In the genomic region with DNA sequence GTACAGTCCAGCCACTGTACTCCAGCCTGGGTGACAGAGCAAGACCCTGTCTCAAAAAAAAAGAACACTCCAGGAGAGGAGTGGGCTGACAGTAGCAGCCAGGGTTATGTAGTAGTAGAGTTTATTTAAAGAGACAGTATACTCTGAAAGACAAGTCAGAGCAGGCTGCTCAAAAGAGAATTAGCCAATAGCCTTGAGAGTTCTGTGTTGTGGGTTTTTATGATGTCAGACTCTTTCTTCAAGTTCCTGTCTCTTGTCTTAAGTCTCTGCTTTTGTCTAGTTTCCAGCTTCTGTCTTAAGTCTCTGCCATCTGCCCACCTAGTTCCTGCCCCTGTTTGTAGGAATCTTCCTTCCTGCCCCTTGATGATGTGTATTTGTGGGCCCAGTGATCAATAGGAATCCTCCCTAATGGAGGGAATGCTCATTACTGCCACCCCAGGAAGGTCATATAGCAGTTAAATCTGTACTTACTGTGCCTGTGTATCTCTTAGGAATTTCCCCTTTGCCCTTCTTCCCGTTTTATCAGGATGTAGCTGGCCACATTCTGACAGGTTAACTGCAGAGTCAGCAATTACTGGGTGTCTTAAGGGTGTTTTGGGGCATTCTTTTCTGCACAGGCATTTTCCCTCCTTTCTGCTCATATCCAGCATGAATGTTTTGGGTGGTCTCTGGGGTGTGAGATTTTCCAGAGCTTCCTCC, we compare ENCODE assay signal across 25 cellular contexts.
"Had no signal": no experiment of that assay in that cellular context is flagged by ENCODE, and none has a peak within 500 bp of the region (broad histone marks: within the 10 kb centered on the region; RNA-seq: fewer than 3 reads in every experiment).

No MANE protein-coding gene starts in this region.

- FAIRE-seq: urothelium cell line had no signal

- H3K9me3 ChIP-seq: body of pancreas, ovary, suprapubic skin, transverse colon had no signal

- H3K4me1 ChIP-seq: body of pancreas, stomach, suprapubic skin, transverse colon had no signal

- H3K4me1 Mint-ChIP-seq: activated CD4-positive, alpha-beta T cell treated with anti-CD3 and anti-CD28 coated beads, Interleukin-2, amount 10 ng/mL, durations not matched to agents 24 days and 14 days; activated naive CD8-positive, alpha-beta T cell treated with anti-CD3 and anti-CD28 coated beads, Interleukin-2, amount 50 U/mL, for 24 hours; stimulated activated memory B cell treated with anti-CD40 and anti-IgM and Interleukin-4, amounts not matched to agents 10 μg/mL and 1 μg/mL and 100 μg/mL, for 72 hours; T-helper 17 cell had no signal

- ATAC-seq: activated CD4-positive, CD25-positive, alpha-beta regulatory T cell treated with anti-CD3 and anti-CD28 coated beads, Interleukin-2, amount 50 U/mL, for 24 hours; activated CD8-positive, alpha-beta T cell treated with anti-CD3 and anti-CD28 coated beads for 36 hours; activated naive CD8-positive, alpha-beta T cell treated with anti-CD3 and anti-CD28 coated beads, Interleukin-2, amount 50 U/mL, for 24 hours; body of pancreas; left ventricle myocardium superior; natural killer cell treated with Interleukin-12 subunit alpha and Interleukin-12 subunit beta and Interleukin-15 and Interleukin-18, amount 100 ng/mL, for 72 hours; right cardiac atrium; stimulated activated memory B cell treated with anti-CD40 and anti-IgM and Interleukin-4, amounts not matched to agents 10 μg/mL and 1 μg/mL and 100 μg/mL, for 72 hours; T-helper 17 cell had no signal

- H3K4me3 Mint-ChIP-seq: activated CD4-positive, alpha-beta T cell treated with anti-CD3 and anti-CD28 coated beads, Interleukin-2, amount 10 ng/mL, durations not matched to agents 24 days and 14 days; activated CD8-positive, alpha-beta T cell treated with anti-CD3 and anti-CD28 coated beads for 36 hours; activated naive CD8-positive, alpha-beta T cell treated with anti-CD3 and anti-CD28 coated beads, Interleukin-2, amount 50 U/mL, for 24 hours; activated T-helper 1 cell treated with anti-CD3 and anti-CD28 coated beads, Interleukin-12 subunit alpha, Interleukin-12 subunit beta, Interleukin-2, Interleukin-4 antibody, amounts not matched to agents 30 ng/mL and 10 ng/mL and 1 ng/mL, durations not matched to agents 14 hours and 24 hours and 36 hours; natural killer cell treated with Interleukin-12 subunit alpha and Interleukin-12 subunit beta and Interleukin-15 and Interleukin-18, amount 100 ng/mL, for 72 hours; stimulated activated memory B cell treated with anti-CD40 and anti-IgM and Interleukin-4, amounts not matched to agents 10 μg/mL and 1 μg/mL and 100 μg/mL, for 72 hours; T-helper 17 cell had no signal

- H3K27ac ChIP-seq: body of pancreas, cardiac muscle cell, ovary, skin epidermis, stomach, suprapubic skin, transverse colon had no signal

- H3K27me3 Mint-ChIP-seq: activated CD4-positive, alpha-beta T cell treated with anti-CD3 and anti-CD28 coated beads, Interleukin-2, amount 10 ng/mL, durations not matched to agents 24 days and 14 days; activated CD8-positive, alpha-beta T cell treated with anti-CD3 and anti-CD28 coated beads for 36 hours; activated naive CD8-positive, alpha-beta T cell treated with anti-CD3 and anti-CD28 coated beads, Interleukin-2, amount 50 U/mL, for 24 hours; natural killer cell treated with Interleukin-12 subunit alpha and Interleukin-12 subunit beta and Interleukin-15 and Interleukin-18, amount 100 ng/mL, for 72 hours; stimulated activated memory B cell treated with anti-CD40 and anti-IgM and Interleukin-4, amounts not matched to agents 10 μg/mL and 1 μg/mL and 100 μg/mL, for 72 hours; T-helper 17 cell had no signal

- H3K27ac Mint-ChIP-seq: activated CD4-positive, alpha-beta T cell treated with anti-CD3 and anti-CD28 coated beads, Interleukin-2, amount 10 ng/mL, durations not matched to agents 24 days and 14 days; activated CD8-positive, alpha-beta T cell treated with anti-CD3 and anti-CD28 coated beads for 36 hours; activated naive CD8-positive, alpha-beta T cell treated with anti-CD3 and anti-CD28 coated beads, Interleukin-2, amount 50 U/mL, for 24 hours; activated T-helper 1 cell treated with anti-CD3 and anti-CD28 coated beads, Interleukin-12 subunit alpha, Interleukin-12 subunit beta, Interleukin-2, Interleukin-4 antibody, amounts not matched to agents 30 ng/mL and 10 ng/mL and 1 ng/mL, durations not matched to agents 14 hours and 24 hours and 36 hours; natural killer cell treated with Interleukin-12 subunit alpha and Interleukin-12 subunit beta and Interleukin-15 and Interleukin-18, amount 100 ng/mL, for 72 hours; stimulated activated memory B cell treated with anti-CD40 and anti-IgM and Interleukin-4, amounts not matched to agents 10 μg/mL and 1 μg/mL and 100 μg/mL, for 72 hours; T-helper 17 cell had no signal

- H3K27me3 ChIP-seq: body of pancreas, cardiac muscle cell, ovary, stomach, suprapubic skin, transverse colon had no signal

- H3K4me3 ChIP-seq: body of pancreas, cardiac muscle cell, ovary, skin epidermis, stomach, suprapubic skin, transverse colon had no signal

- H3K9me3 Mint-ChIP-seq: activated CD4-positive, alpha-beta T cell treated with anti-CD3 and anti-CD28 coated beads, Interleukin-2, amount 10 ng/mL, durations not matched to agents 24 days and 14 days; activated CD8-positive, alpha-beta T cell treated with anti-CD3 and anti-CD28 coated beads for 36 hours; activated naive CD8-positive, alpha-beta T cell treated with anti-CD3 and anti-CD28 coated beads, Interleukin-2, amount 50 U/mL, for 24 hours; activated T-helper 1 cell treated with anti-CD3 and anti-CD28 coated beads, Interleukin-12 subunit alpha, Interleukin-12 subunit beta, Interleukin-2, Interleukin-4 antibody, amounts not matched to agents 30 ng/mL and 10 ng/mL and 1 ng/mL, durations not matched to agents 14 hours and 24 hours and 36 hours had no signal

- DNase-seq: activated CD4-positive, alpha-beta T cell treated with anti-CD3 and anti-CD28 coated beads, Interleukin-2, amount 10 ng/mL, durations not matched to agents 24 days and 14 days; activated CD8-positive, alpha-beta T cell treated with anti-CD3 and anti-CD28 coated beads for 36 hours; activated gamma-delta T cell; activated naive CD4-positive, alpha-beta T cell treated with anti-CD3 and anti-CD28 coated beads, Interleukin-2, amount 50 U/mL, for 16 hours; activated naive CD8-positive, alpha-beta T cell treated with anti-CD3 and anti-CD28 coated beads, Interleukin-2, amount 50 U/mL, for 24 hours; body of pancreas; foreskin melanocyte; glutamatergic neuron; hippocampal formation; left ventricle myocardium superior; mammary epithelial cell; ovary; right cardiac atrium; stimulated activated CD4-positive, alpha-beta T cell treated with anti-CD3 and anti-CD28 coated beads, Interleukin-2, amount 100 ng/mL, for 24 hours; stomach; T-helper 17 cell; transverse colon had no signal

- H3K36me3 ChIP-seq: cardiac muscle cell, ovary, stomach, suprapubic skin, transverse colon had no signal

- H3K36me3 Mint-ChIP-seq: natural killer cell treated with Interleukin-12 subunit alpha and Interleukin-12 subunit beta and Interleukin-15 and Interleukin-18, amount 100 ng/mL, for 72 hours; stimulated activated memory B cell treated with anti-CD40 and anti-IgM and Interleukin-4, amounts not matched to agents 10 μg/mL and 1 μg/mL and 100 μg/mL, for 72 hours had no signal
